Comparison of ENCODE assay signal across 8 cellular contexts in the genomic region with DNA sequence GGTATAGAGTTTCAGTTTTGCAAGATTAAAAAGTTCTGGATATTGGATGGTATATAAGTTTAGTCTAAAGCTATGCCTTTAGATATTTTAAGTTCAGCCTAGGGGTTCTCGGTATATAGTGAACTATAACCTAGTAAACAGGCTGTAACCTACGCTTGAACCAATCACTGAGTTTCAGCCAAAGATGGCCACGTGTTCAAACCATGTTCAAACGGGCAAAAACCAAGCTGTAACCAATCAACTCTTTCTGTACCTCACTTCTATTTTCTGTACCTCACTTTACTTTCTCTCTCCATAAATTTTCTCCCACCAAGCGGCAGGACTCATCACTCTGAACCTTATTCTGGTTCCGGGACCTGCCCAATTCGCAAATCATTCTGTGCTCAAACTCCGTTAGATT. TPM values are rescaled to one million over a fixed set of nuclear protein-coding genes. Genes with fewer than 3 reads are reported as not detected.
DNase-seq lines count a peak whose midpoint lies in the region; ATAC-seq, FAIRE-seq and TF ChIP-seq lines count a peak whose summit lies in the region.

No MANE protein-coding gene starts in this region.

- H3K4me3 ChIP-seq in Panc1 (ENCODE audit: low read depth in 2 of 2, low read length in 2 of 2) (peak overlapping the region; percentile 64 to 86), gastrocnemius medialis (peak overlapping the region; percentile 82 to 98 (median 94))

- ATAC-seq in Panc1 (no peak), gastrocnemius medialis (no peak), GM21576 (IDR thresholded peaks at IDR 0.05; ENCODE audit: unreplicated experiment) (no peak)

- peaks cover 7% of the 10 kb centered on the region; the same call in 1 of the 2 replicates for H3K9me3 ChIP-seq in Panc1 (ENCODE audit: control insufficient read depth, insufficient read depth, low read depth, low read length)
- H3K9me3 ChIP-seq in gastrocnemius medialis: peaks cover 0 to 6% (median 0%) of the 10 kb centered on the region in 3 donors

- CTCF ChIA-PET in Panc1 (lab: Charles Lee): interaction anchor here (0.7 kb wide), 1 partner anchor 67 kb away, joined by 3 read pairs; no protein-coding TSS in a partner anchor

- in situ Hi-C loops in Panc1 (cut with HindIII; ENCODE audit: low pct_unique_long_range_greater_than_20kb, low sequenced_read_pairs) (no loop called here), gastrocnemius medialis (cut with MboI; ENCODE audit: low sequenced_read_pairs in 4 of 4) (loop anchor here in 1 of 4 donors (25.0 kb wide), 1 partner anchor 144 kb away; the partner anchor contains the start of gene HELB)

- no peaks in the 10 kb centered on the region for H3K27me3 ChIP-seq in Panc1 (ENCODE audit: control insufficient read depth, insufficient read depth, low read length)
- no peaks in the 10 kb centered on the region for H3K27me3 ChIP-seq in gastrocnemius medialis

- TSS peak; percentile 45 for BruUV-seq in Panc1 (replicated peaks; lab: Mats Ljungman, UMichigan)

- DNase-seq in GM12891 (ENCODE audit: insufficient read length, low spot score) (no peak), Panc1 (ENCODE audit: low read depth, low spot score) (no peak), epithelial cell of prostate (ENCODE audit: low read depth, low spot score) (no peak), gastrocnemius medialis (no peak), glomerular visceral epithelial cell (ENCODE audit: extremely low spot score) (no peak), NCI-H1417 treated with DMSO at 0.1 percent for 48 hours (lab: John Stamatoyannopoulos, UW) (no peak), DMS53 treated with DMSO at 0.1 percent for 48 hours (lab: John Stamatoyannopoulos, UW; ENCODE audit: unreplicated experiment) (no peak)

- H3K27ac ChIP-seq in Panc1 (ENCODE audit: low read length) (peak overlapping the region; percentile 97), epithelial cell of prostate (peak overlapping the region; percentile 99), gastrocnemius medialis (peak overlapping the region; percentile 93 to 98 (median 94))

- intact Hi-C loops in Panc1 (cut with micrococcal nuclease; ENCODE audit: unreplicated experiment): no loop called here
- intact Hi-C loops in gastrocnemius medialis (cut with DNase I; ENCODE audit: low total_unique reads): loop anchor here (2.0 to 10.0 kb wide), 3 partner anchors 24 to 136 kb away; partner anchors contain the start of genes HELB and LLPH

- TF ChIP-seq POLR2A in GM12891 (IDR thresholded peaks at IDR 0.05; ENCODE audit: low read depth, low read length) (no peak), gastrocnemius medialis (IDR thresholded peaks at IDR 0.05) (no peak)

- H3K4me1 ChIP-seq in Panc1 (ENCODE audit: control insufficient read depth, insufficient read depth, low read length): no peaks in the 10 kb centered on the region
- peaks cover 15 to 23% of the 10 kb centered on the region in 2 donors for H3K4me1 ChIP-seq in gastrocnemius medialis

- POLR2A ChIA-PET in Panc1 (lab: Charles Lee): interaction anchor here (1.3 kb wide), 1 partner anchor 22 kb away, joined by 3 read pairs; no protein-coding TSS in a partner anchor

- H3K36me3 ChIP-seq in Panc1 (ENCODE audit: control insufficient read depth, insufficient read depth, low read length) (peaks cover 6% of the 10 kb centered on the region; the same call in 1 of the 2 replicates), gastrocnemius medialis (peaks cover 0 to 4% of the 10 kb centered on the region in 2 donors)

- FAIRE-seq in GM12891 (lab: Jason Lieb, UNC): peak; percentile 40

- TF ChIP-seq CTCF in Panc1 (IDR thresholded peaks at IDR 0.05) (no peak), gastrocnemius medialis (IDR thresholded peaks at IDR 0.05 in 4 of 5, conservative IDR thresholded peaks at IDR 0.05 in 1 of 5) (no peak)

TF ChIP-seq in GM12891, 5 proteins besides CTCF, POLR2A, EP300 and RAD21:
- TF ChIP-seq POU2F2 (IDR thresholded peaks at IDR 0.05; ENCODE audit: low read depth, low read length) (no peak), TAF1 (IDR thresholded peaks at IDR 0.05; ENCODE audit: low read depth, low read length) (no peak), POLR2AphosphoS5 (IDR thresholded peaks at IDR 0.05; ENCODE audit: low read depth, low read length) (no peak), SPI1 (IDR thresholded peaks at IDR 0.05; ENCODE audit: low read depth, low read length) (no peak), PAX5 (IDR thresholded peaks at IDR 0.05; ENCODE audit: insufficient read depth, low read length, severe bottlenecking) (no peak)

RNA-seq across cellular contexts. Expression of gene TMBIM4, which starts 1.4 kb away (rescaled TPM):
- 61.8 TPM for polyA plus RNA-seq in GM12891 (2012; ENCODE audit: low read depth, missing spikeins)
- total RNA-seq in Panc1 (2021; ENCODE audit: unreplicated experiment): 115 TPM
- 170 TPM for polyA plus RNA-seq in Panc1 (2012; ENCODE audit: insufficient read length)
- 100 to 1,000 TPM in 1 of 4 donors, 10 to 100 TPM in 3; 73.5 to 110 (median 80.9) TPM for total RNA-seq in gastrocnemius medialis

RNA-seq across cellular contexts. Expression of gene IRAK3, which starts 20.6 kb away (rescaled TPM):
- 4.9 TPM for polyA plus RNA-seq in GM12891 (2012; ENCODE audit: low read depth, missing spikeins)
- total RNA-seq in Panc1 (2021; ENCODE audit: unreplicated experiment) (2.4 TPM), gastrocnemius medialis (1 to 10 TPM; 4.3 to 7.8 (median 5.4) TPM)
- 1.1 TPM for polyA plus RNA-seq in Panc1 (2012; ENCODE audit: insufficient read length)

RNA-seq across cellular contexts. Expression of gene LLPH, which starts 37.9 kb away (rescaled TPM):
- polyA plus RNA-seq in GM12891 (2012; ENCODE audit: low read depth, missing spikeins): 36.5 TPM
- total RNA-seq in Panc1 (2021; ENCODE audit: unreplicated experiment) (40.5 TPM), gastrocnemius medialis (10 to 100 TPM in 2 of 4 donors, 1 to 10 TPM in 2; 9.5 to 21.4 (median 12.5) TPM)
- polyA plus RNA-seq in Panc1 (2012; ENCODE audit: insufficient read length): 19.6 TPM
